16 cellular contexts compared by ENCODE assay signal in genomic region chr21:15455819-15456462, GRCh38.
DNase-seq lines count a peak whose midpoint lies in the region; ATAC-seq, FAIRE-seq and TF ChIP-seq lines count a peak whose summit lies in the region.
"Had no signal": no experiment of that assay in that cellular context is flagged by ENCODE, and none has a peak within 500 bp of the region (broad histone marks: within the 10 kb centered on the region; RNA-seq: fewer than 3 reads in every experiment).

No MANE protein-coding gene starts in this region.

- H3K9ac ChIP-seq in HepG2 (ENCODE audit: insufficient read depth, low read depth, low read length): peak overlapping the region; percentile 75
- H3K9ac ChIP-seq: GM23248 had no signal

- no peaks in the 10 kb centered on the region for H3K79me2 ChIP-seq in HepG2 (ENCODE audit: insufficient read depth, low read length)

- ATAC-seq in RWPE2 (ENCODE audit: low read depth) (no peak), HepG2 (peak; percentile 99), HG03442 (IDR thresholded peaks at IDR 0.05; ENCODE audit: unreplicated experiment) (no peak)
- ATAC-seq: CD8-positive, alpha-beta T cell; Right ventricle myocardium inferior had no signal

- DNase-seq in RWPE2 (ENCODE audit: low spot score) (peak; percentile 38), glomerular visceral epithelial cell (ENCODE audit: extremely low spot score) (peak; percentile 61), HepG2 (ENCODE audit: low spot score) (peak; percentile 91), renal cortical epithelial cell (ENCODE audit: low read depth) (peak; percentile 89), cerebellar nuclear complex (lab: John Stamatoyannopoulos, UW) (no peak), OCI-M2 (lab: John Stamatoyannopoulos, UW; ENCODE audit: unreplicated experiment) (no peak)
- no peak for DNase-seq in activated naive CD4-positive, alpha-beta T cell (lab: John Stamatoyannopoulos, UW)
- DNase-seq: CD8-positive, alpha-beta T cell; DMS79 treated with DMSO at 0.1 percent for 48 hours; GM23248; NCI-H1092 treated with DMSO at 0.1 percent for 48 hours; NCI-H2081 treated with DMSO at 0.1 percent for 48 hours; NCI-H524 had no signal

- in situ Hi-C loops in HepG2 (cut with HindIII; ENCODE audit: extremely low pct_ligation_motif_present, low pct_unique_long_range_greater_than_20kb): no loop called here

- H3K27ac ChIP-seq in RWPE2 (ENCODE audit: poor library complexity, severe bottlenecking): no peak overlapping the region
- H3K27ac ChIP-seq in HepG2 (ENCODE audit: extremely low read length, insufficient read depth, low read length): peak overlapping the region; percentile 90
- H3K27ac ChIP-seq: GM23248 had no signal

- POLR2A ChIA-PET in HepG2 (lab: Yijun Ruan, JAX): interaction anchor here (0.6 to 1.8 kb wide), 7 partner anchors 9 to 576 kb away, joined by 3 to 10 read pairs (median 3); no protein-coding TSS in a partner anchor

- TF ChIP-seq CTCF in RWPE2 (IDR thresholded peaks at IDR 0.05; ENCODE audit: poor library complexity, severe bottlenecking): no peak
- no peak for TF ChIP-seq CTCF in HepG2 (CRISPR knock-in tag; IDR thresholded peaks at IDR 0.05)

- peak overlapping the region; percentile 81 for H3K4me2 ChIP-seq in HepG2 (ENCODE audit: low read depth, low read length)

- CTCF ChIA-PET in HepG2 (lab: Yijun Ruan, JAX; ENCODE audit: low intra/inter-chr PET ratio, low total read pairs): no interaction called here

- BruUV-seq in HepG2 (replicated peaks; lab: Mats Ljungman, UMichigan): no TSS peak

- TF ChIP-seq EP300 in HepG2 (IDR thresholded peaks at IDR 0.05; ENCODE audit: low read depth in 2 of 2, low read length in 2 of 2): peak; percentile 61 to 80; a peak in 3 of 4 replicates
- TF ChIP-seq EP300 in HepG2 (CRISPR knock-in tag; IDR thresholded peaks at IDR 0.05; ENCODE audit: borderline replicate concordance): peak; percentile 63; the same call in 1 of the 2 replicates

- H3K4me1 ChIP-seq in RWPE2 (ENCODE audit: insufficient read depth, poor library complexity, severe bottlenecking) (no peaks in the 10 kb centered on the region), HepG2 (ENCODE audit: insufficient read depth, low read length) (peaks cover 44% of the 10 kb centered on the region)

- no CpG with 5 or more reads among the region's 14 CpGs for WGBS in HepG2 (ENCODE audit: low lambda C conversion rate)

- peak; percentile 21 for FAIRE-seq in HepG2 (lab: Jason Lieb, UNC)
- FAIRE-seq: G401.6 had no signal

- intact Hi-C loops in HepG2 (cut with micrococcal nuclease; ENCODE audit: unreplicated experiment): no loop called here

- no peak for TF ChIP-seq RAD21 in HepG2 (CRISPR knock-in tag; IDR thresholded peaks at IDR 0.05)

- H2AFZ ChIP-seq in HepG2 (ENCODE audit: low read length): peak overlapping the region; percentile 38
- H2AFZ ChIP-seq: GM23248 had no signal

- peak; percentile 32 to 46; a peak in 2 of 4 replicates for TF ChIP-seq POLR2A in HepG2 (IDR thresholded peaks at IDR 0.05; ENCODE audit: insufficient read depth in 1 of 2, low read depth in 2 of 2, low read length in 2 of 2)

- H3K4me3 ChIP-seq in RWPE2 (ENCODE audit: severe bottlenecking) (no peak overlapping the region), HepG2 (replicated peaks in 1 of 3; ENCODE audit: insufficient read depth in 1 of 3, low read depth in 2 of 3, low read length in 3 of 3) (peak overlapping the region in 2 of 3 experiments; percentile 39 to 59; a peak in 4 of 6 replicates)
- H3K4me3 ChIP-seq: GM23248 had no signal

- H3K36me3 ChIP-seq in RWPE2 (ENCODE audit: low read depth) (no peaks in the 10 kb centered on the region), HepG2 (replicated peaks in 1 of 2; ENCODE audit: control insufficient read depth in 1 of 2, insufficient read depth in 2 of 2, low read length in 2 of 2) (no peaks in the 10 kb centered on the region)

- no peaks in the 10 kb centered on the region for H3K9me3 ChIP-seq in RWPE2 (ENCODE audit: severe bottlenecking)
- 0 out of 2 replicates have a peak, but pooled peaks cover 2% of the 10 kb centered on the region for H3K9me3 ChIP-seq in HepG2 (ENCODE audit: low read length)

- H4K20me1 ChIP-seq in HepG2 (ENCODE audit: insufficient read depth, low read length): no peaks in the 10 kb centered on the region

- H3K27me3 ChIP-seq in RWPE2 (ENCODE audit: insufficient read depth, poor library complexity, severe bottlenecking) (no peaks in the 10 kb centered on the region), HepG2 (ENCODE audit: control insufficient read depth in 1 of 2, insufficient read depth in 2 of 2, low read length in 2 of 2) (no peaks in the 10 kb centered on the region)

TF ChIP-seq in HepG2, 621 proteins besides CTCF, POLR2A, EP300 and RAD21 (continues in another document):
- TF ChIP-seq ZSCAN12 (CRISPR knock-in tag; IDR thresholded peaks at IDR 0.05): 0 out of 2 replicates have a peak, but pooled peaks have one; percentile 33
- TF ChIP-seq NR2F1 (CRISPR knock-in tag; IDR thresholded peaks at IDR 0.05): peak; percentile 15 to 50; a peak in 1 of 4 replicates
- no peak for TF ChIP-seq EEA1 (CRISPR knock-in tag; IDR thresholded peaks at IDR 0.05; ENCODE audit: borderline replicate concordance)
- peak; percentile 77; the same call in 1 of the 2 replicates for TF ChIP-seq RARA (CRISPR knock-in tag; IDR thresholded peaks at IDR 0.05)
- TF ChIP-seq ZKSCAN5 (CRISPR knock-in tag; IDR thresholded peaks at IDR 0.05): no peak
- TF ChIP-seq MYC (CRISPR knock-in tag; IDR thresholded peaks at IDR 0.05; ENCODE audit: borderline replicate concordance): no peak
- TF ChIP-seq THAP11 (CRISPR knock-in tag; IDR thresholded peaks at IDR 0.05): no peak
- TF ChIP-seq CENPT (CRISPR knock-in tag; IDR thresholded peaks at IDR 0.05; ENCODE audit: low read depth): no peak
- no peak for TF ChIP-seq PCBP2 (optimal IDR thresholded peaks at IDR 0.05; ENCODE audit: low read depth, low read length, poor library complexity, severe bottlenecking)
- no peak for TF ChIP-seq FIP1L1 (IDR thresholded peaks at IDR 0.05; ENCODE audit: borderline replicate concordance, insufficient read depth, low read depth, low read length)
- peak; percentile 39 for TF ChIP-seq RCOR2 (CRISPR knock-in tag; IDR thresholded peaks at IDR 0.05)
- no peak for TF ChIP-seq SETDB1 (CRISPR knock-in tag; IDR thresholded peaks at IDR 0.05; ENCODE audit: borderline replicate concordance)
- TF ChIP-seq EED (CRISPR knock-in tag; IDR thresholded peaks at IDR 0.05): no peak
- no peak for TF ChIP-seq ZNF83 (CRISPR knock-in tag; IDR thresholded peaks at IDR 0.05; ENCODE audit: borderline replicate concordance)
- TF ChIP-seq MED1 (CRISPR knock-in tag; IDR thresholded peaks at IDR 0.05): peak; percentile 90
- no peak for TF ChIP-seq RORA (CRISPR knock-in tag; IDR thresholded peaks at IDR 0.05)
- TF ChIP-seq SOX13 (IDR thresholded peaks at IDR 0.05): no peak
- peak in 1 of 2 experiments; percentile 71; a peak in 2 of 4 replicates for TF ChIP-seq SOX13 (CRISPR knock-in tag; conservative IDR thresholded peaks at IDR 0.05 in 1 of 2, IDR thresholded peaks at IDR 0.05 in 1 of 2)
- no peak for TF ChIP-seq MLLT10 (CRISPR knock-in tag; IDR thresholded peaks at IDR 0.05)
- TF ChIP-seq GMEB2 (CRISPR knock-in tag; IDR thresholded peaks at IDR 0.05; ENCODE audit: low read depth): no peak
- no peak for TF ChIP-seq SMAD3 (CRISPR knock-in tag; IDR thresholded peaks at IDR 0.05)
- TF ChIP-seq ZNF101 (CRISPR knock-in tag; IDR thresholded peaks at IDR 0.05; ENCODE audit: borderline replicate concordance, low read depth): no peak
- TF ChIP-seq ZNF781 (CRISPR knock-in tag; IDR thresholded peaks at IDR 0.05; ENCODE audit: borderline replicate concordance, not compliant biosample characterization): no peak
- peak; percentile 24; the same call in 1 of the 2 replicates for TF ChIP-seq ZMAT3 (CRISPR knock-in tag; conservative IDR thresholded peaks at IDR 0.05)
- 0 out of 2 replicates have a peak, but pooled peaks have one; percentile 23 for TF ChIP-seq TFDP2 (CRISPR knock-in tag; IDR thresholded peaks at IDR 0.05)
- TF ChIP-seq GPBP1L1 (CRISPR knock-in tag; IDR thresholded peaks at IDR 0.05): no peak

Comparison
In these comparisons a context has a peak if more than half of its experiments do, and no peak if none do; other contexts are left out.
1. DNase-seq: peak in RWPE2 (single experiment), glomerular visceral epithelial cell (single experiment), HepG2 (single experiment) and renal cortical epithelial cell (single experiment); none in cerebellar nuclear complex (0 of 2), activated naive CD4-positive, alpha-beta T cell (0 of 4) and OCI-M2 (single experiment).